ENCODE assay signal across 2 cellular contexts in genomic region chrX:112935029-112935428, GRCh38.
TF ChIP-seq lines count a peak whose summit lies in the region.

No MANE protein-coding gene starts in this region.

TF ChIP-seq in GM12878, 131 proteins besides CTCF, POLR2A, EP300 and RAD21 (continued from another document):
- TF ChIP-seq REST (IDR thresholded peaks at IDR 0.05; ENCODE audit: low read depth, low read length) = no peak

TF ChIP-seq in GM23338, 12 proteins besides CTCF, POLR2A, EP300 and RAD21 (continued from another document):
- TF ChIP-seq, protein P1, sequence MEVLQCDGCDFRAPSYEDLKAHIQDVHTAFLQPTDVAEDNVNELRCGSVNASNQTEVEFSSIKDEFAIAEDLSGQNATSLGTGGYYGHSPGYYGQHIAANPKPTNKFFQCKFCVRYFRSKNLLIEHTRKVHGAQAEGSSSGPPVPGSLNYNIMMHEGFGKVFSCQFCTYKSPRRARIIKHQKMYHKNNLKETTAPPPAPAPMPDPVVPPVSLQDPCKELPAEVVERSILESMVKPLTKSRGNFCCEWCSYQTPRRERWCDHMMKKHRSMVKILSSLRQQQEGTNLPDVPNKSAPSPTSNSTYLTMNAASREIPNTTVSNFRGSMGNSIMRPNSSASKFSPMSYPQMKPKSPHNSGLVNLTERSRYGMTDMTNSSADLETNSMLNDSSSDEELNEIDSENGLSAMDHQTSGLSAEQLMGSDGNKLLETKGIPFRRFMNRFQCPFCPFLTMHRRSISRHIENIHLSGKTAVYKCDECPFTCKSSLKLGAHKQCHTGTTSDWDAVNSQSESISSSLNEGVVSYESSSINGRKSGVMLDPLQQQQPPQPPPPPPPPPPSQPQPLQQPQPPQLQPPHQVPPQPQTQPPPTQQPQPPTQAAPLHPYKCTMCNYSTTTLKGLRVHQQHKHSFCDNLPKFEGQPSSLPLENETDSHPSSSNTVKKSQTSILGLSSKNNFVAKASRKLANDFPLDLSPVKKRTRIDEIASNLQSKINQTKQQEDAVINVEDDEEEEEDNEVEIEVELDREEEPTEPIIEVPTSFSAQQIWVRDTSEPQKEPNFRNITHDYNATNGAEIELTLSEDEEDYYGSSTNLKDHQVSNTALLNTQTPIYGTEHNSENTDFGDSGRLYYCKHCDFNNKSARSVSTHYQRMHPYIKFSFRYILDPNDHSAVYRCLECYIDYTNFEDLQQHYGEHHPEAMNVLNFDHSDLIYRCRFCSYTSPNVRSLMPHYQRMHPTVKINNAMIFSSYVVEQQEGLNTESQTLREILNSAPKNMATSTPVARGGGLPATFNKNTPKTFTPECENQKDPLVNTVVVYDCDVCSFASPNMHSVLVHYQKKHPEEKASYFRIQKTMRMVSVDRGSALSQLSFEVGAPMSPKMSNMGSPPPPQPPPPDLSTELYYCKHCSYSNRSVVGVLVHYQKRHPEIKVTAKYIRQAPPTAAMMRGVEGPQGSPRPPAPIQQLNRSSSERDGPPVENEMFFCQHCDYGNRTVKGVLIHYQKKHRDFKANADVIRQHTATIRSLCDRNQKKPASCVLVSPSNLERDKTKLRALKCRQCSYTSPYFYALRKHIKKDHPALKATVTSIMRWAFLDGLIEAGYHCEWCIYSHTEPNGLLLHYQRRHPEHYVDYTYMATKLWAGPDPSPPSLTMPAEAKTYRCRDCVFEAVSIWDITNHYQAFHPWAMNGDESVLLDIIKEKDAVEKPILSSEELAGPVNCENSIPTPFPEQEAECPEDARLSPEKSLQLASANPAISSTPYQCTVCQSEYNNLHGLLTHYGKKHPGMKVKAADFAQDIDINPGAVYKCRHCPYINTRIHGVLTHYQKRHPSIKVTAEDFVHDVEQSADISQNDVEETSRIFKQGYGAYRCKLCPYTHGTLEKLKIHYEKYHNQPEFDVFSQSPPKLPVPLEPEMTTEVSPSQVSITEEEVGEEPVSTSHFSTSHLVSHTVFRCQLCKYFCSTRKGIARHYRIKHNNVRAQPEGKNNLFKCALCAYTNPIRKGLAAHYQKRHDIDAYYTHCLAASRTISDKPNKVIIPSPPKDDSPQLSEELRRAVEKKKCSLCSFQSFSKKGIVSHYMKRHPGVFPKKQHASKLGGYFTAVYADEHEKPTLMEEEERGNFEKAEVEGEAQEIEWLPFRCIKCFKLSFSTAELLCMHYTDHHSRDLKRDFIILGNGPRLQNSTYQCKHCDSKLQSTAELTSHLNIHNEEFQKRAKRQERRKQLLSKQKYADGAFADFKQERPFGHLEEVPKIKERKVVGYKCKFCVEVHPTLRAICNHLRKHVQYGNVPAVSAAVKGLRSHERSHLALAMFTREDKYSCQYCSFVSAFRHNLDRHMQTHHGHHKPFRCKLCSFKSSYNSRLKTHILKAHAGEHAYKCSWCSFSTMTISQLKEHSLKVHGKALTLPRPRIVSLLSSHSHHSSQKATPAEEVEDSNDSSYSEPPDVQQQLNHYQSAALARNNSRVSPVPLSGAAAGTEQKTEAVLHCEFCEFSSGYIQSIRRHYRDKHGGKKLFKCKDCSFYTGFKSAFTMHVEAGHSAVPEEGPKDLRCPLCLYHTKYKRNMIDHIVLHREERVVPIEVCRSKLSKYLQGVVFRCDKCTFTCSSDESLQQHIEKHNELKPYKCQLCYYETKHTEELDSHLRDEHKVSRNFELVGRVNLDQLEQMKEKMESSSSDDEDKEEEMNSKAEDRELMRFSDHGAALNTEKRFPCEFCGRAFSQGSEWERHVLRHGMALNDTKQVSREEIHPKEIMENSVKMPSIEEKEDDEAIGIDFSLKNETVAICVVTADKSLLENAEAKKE (CRISPR knock-in tag; IDR thresholded peaks at IDR 0.05) = no peak
- TF ChIP-seq ETS1 (IDR thresholded peaks at IDR 0.05) (no peak), EZH2phosphoT487 (IDR thresholded peaks at IDR 0.05; ENCODE audit: unreplicated experiment) (no peak), ZNF114 (CRISPR knock-in tag; IDR thresholded peaks at IDR 0.05) (no peak), POLR2AphosphoS5 (IDR thresholded peaks at IDR 0.05; ENCODE audit: low read depth) (no peak)
